In the genomic region with DNA sequence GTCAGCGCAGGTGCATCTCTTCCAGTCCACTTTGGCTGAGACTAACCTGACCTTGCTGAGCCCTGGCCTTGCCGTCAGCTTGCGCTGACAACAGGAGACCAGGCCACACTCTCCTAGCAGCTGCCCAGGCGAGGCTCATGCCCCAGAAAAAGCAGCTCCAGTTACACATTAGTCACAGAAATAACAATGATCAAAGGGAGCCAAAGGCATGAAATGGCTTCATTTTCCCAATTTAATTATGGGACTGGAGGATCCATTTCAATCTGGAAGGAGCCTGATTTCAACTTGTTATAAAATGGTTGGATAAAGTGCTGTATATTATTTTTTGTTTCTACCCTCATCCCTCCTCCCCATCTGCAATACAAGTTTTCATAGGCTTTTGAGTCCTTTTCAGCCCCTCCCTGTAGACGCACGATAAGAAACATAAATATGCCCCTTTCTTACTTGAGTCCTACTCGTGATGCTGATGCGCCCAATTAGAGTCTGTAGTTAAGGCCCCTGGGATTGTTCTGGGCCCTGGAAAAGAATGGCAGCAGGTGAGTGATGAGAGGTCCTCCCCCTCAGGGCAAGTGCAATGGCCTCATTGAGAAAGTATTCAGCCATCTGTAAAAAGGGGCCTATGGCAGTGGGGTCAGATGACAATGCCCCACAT, we compare ENCODE assay signal across 8 cellular contexts.
DNase-seq lines count a peak whose midpoint lies in the region; ATAC-seq and TF ChIP-seq lines count a peak whose summit lies in the region.

No MANE protein-coding gene starts in this region.

- H3K27me3 ChIP-seq in gastrocnemius medialis: no peaks in the 10 kb centered on the region

- H3K36me3 ChIP-seq in gastrocnemius medialis: no peaks in the 10 kb centered on the region

- intact Hi-C loops in gastrocnemius medialis (cut with DNase I; ENCODE audit: low total_unique reads): loop anchor here (1.0 to 10.0 kb wide), 3 partner anchors 108 to 501 kb away; no protein-coding TSS in a partner anchor

- peak; percentile 94 to 96 for ATAC-seq in gastrocnemius medialis
- no peak for ATAC-seq in HG02973 (IDR thresholded peaks at IDR 0.05; ENCODE audit: unreplicated experiment)
- no peak for ATAC-seq in activated naive CD8-positive, alpha-beta T cell treated with anti-CD3 and anti-CD28 coated beads, Interleukin-2, amount 50 U/mL, for 24 hours
- no peak for ATAC-seq in GM18502 (IDR thresholded peaks at IDR 0.05; ENCODE audit: poor library complexity, unreplicated experiment)

- no peaks in the 10 kb centered on the region for H3K9me3 Mint-ChIP-seq in activated naive CD8-positive, alpha-beta T cell treated with anti-CD3 and anti-CD28 coated beads, Interleukin-2, amount 50 U/mL, for 24 hours

- H3K4me1 ChIP-seq in gastrocnemius medialis: peaks cover 17 to 22% of the 10 kb centered on the region in 2 donors

- TF ChIP-seq CTCF in fibroblast of the aortic adventitia (IDR thresholded peaks at IDR 0.05; ENCODE audit: insufficient read depth, low read length): no peak
- TF ChIP-seq CTCF in gastrocnemius medialis (IDR thresholded peaks at IDR 0.05 in 4 of 5, conservative IDR thresholded peaks at IDR 0.05 in 1 of 5): no peak

- DNase-seq in HK-2 (ENCODE audit: unreplicated experiment) (peak; percentile 7), RPMI7951 (ENCODE audit: low read depth) (peak; percentile 85), fibroblast of the aortic adventitia (ENCODE audit: low read depth) (peak; percentile 4), gastrocnemius medialis (peak; percentile 81 to 82), SIG-M5 treated with dmso at 0.1 percent for 504 hours (lab: John Stamatoyannopoulos, UW; ENCODE audit: unreplicated experiment) (no peak)
- DNase-seq in activated naive CD8-positive, alpha-beta T cell treated with anti-CD3 and anti-CD28 coated beads, Interleukin-2, amount 50 U/mL, for 24 hours: no peak

- H3K4me3 ChIP-seq in fibroblast of the aortic adventitia (ENCODE audit: low read depth, low read length): no peak overlapping the region
- no peak overlapping the region for H3K4me3 ChIP-seq in gastrocnemius medialis

- H3K9me3 ChIP-seq in gastrocnemius medialis: no peaks in the 10 kb centered on the region

- H3K4me1 Mint-ChIP-seq in activated naive CD8-positive, alpha-beta T cell treated with anti-CD3 and anti-CD28 coated beads, Interleukin-2, amount 50 U/mL, for 24 hours: no peaks in the 10 kb centered on the region

- H3K27me3 Mint-ChIP-seq in activated naive CD8-positive, alpha-beta T cell treated with anti-CD3 and anti-CD28 coated beads, Interleukin-2, amount 50 U/mL, for 24 hours: peaks cover 6% of the 10 kb centered on the region

- H3K27ac Mint-ChIP-seq in activated naive CD8-positive, alpha-beta T cell treated with anti-CD3 and anti-CD28 coated beads, Interleukin-2, amount 50 U/mL, for 24 hours: no peak overlapping the region

- H3K27ac ChIP-seq in gastrocnemius medialis: peak overlapping the region; percentile 73 to 85 (median 76)

- H3K36me3 Mint-ChIP-seq in activated naive CD8-positive, alpha-beta T cell treated with anti-CD3 and anti-CD28 coated beads, Interleukin-2, amount 50 U/mL, for 24 hours (ENCODE audit: low read depth): no peaks in the 10 kb centered on the region

- in situ Hi-C loops in gastrocnemius medialis (cut with MboI; ENCODE audit: low sequenced_read_pairs in 4 of 4): loop anchor here (5.0 to 10.0 kb wide), 3 partner anchors 428 to 436 kb away; a partner anchor contains a TSS

- TF ChIP-seq POLR2A in gastrocnemius medialis (IDR thresholded peaks at IDR 0.05): no peak

- no peak overlapping the region for H3K4me3 Mint-ChIP-seq in activated naive CD8-positive, alpha-beta T cell treated with anti-CD3 and anti-CD28 coated beads, Interleukin-2, amount 50 U/mL, for 24 hours

Comparison
In these comparisons a context has a peak if more than half of its experiments do, and no peak if none do; other contexts are left out.
1. DNase-seq: peak in HK-2 (single experiment), RPMI7951 (single experiment), fibroblast of the aortic adventitia (single experiment) and gastrocnemius medialis (2 of 2); none in SIG-M5 treated with dmso at 0.1 percent for 504 hours (single experiment) and activated naive CD8-positive, alpha-beta T cell treated with anti-CD3 and anti-CD28 coated beads, Interleukin-2, amount 50 U/mL, for 24 hours (single experiment).
2. ATAC-seq: peak in gastrocnemius medialis (2 of 2); none in HG02973 (single experiment), activated naive CD8-positive, alpha-beta T cell treated with anti-CD3 and anti-CD28 coated beads, Interleukin-2, amount 50 U/mL, for 24 hours (single experiment) and GM18502 (single experiment).